In the genomic region with DNA sequence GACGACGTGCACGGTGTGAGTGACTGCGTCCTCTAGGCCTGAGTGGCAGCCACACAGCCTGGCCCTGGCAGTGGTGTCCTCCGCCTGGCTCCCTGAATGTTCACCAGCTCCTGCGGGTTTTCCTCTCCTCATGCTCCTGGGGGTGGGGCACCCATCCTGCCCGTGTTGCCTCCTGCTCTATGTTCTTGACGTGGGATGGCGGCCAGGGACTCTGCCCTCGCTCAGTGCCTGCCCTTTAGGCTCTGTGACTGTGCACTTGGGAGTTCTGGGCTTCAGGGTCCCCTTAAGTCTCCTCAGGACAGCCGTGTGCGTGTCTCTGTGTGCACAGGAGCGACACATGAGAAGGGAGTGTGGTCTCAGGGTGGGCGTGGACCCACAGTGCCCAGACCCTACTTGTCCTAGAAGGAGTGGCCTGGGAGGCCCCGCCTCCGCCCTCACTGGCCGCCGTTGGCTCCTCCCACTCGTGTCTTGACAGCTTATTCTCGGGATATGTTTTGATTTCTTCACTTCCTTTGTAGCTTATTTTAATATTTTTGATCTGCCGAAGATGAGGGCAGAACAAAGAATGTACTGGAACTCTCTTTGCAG, we compare ENCODE assay signal across 1 cellular context.
TF ChIP-seq lines count a peak whose summit lies in the region.

No MANE protein-coding gene starts in this region.

TF ChIP-seq in IMR-90, 13 proteins besides CTCF, POLR2A, EP300 and RAD21:
- TF ChIP-seq FOS (IDR thresholded peaks at IDR 0.05; ENCODE audit: low read depth, low read length): no peak
- peak; percentile 36; the same call in 1 of the 2 replicates for TF ChIP-seq CEBPB (IDR thresholded peaks at IDR 0.05; ENCODE audit: low read depth, low read length)
- peak; percentile 60; the same call in 1 of the 2 replicates for TF ChIP-seq MXI1 (IDR thresholded peaks at IDR 0.05; ENCODE audit: borderline replicate concordance, low read depth, low read length)
- TF ChIP-seq, protein P1, sequence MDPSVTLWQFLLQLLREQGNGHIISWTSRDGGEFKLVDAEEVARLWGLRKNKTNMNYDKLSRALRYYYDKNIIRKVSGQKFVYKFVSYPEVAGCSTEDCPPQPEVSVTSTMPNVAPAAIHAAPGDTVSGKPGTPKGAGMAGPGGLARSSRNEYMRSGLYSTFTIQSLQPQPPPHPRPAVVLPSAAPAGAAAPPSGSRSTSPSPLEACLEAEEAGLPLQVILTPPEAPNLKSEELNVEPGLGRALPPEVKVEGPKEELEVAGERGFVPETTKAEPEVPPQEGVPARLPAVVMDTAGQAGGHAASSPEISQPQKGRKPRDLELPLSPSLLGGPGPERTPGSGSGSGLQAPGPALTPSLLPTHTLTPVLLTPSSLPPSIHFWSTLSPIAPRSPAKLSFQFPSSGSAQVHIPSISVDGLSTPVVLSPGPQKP (IDR thresholded peaks at IDR 0.05; ENCODE audit: borderline replicate concordance, low read depth, low read length): no peak
- no peak for TF ChIP-seq RFX5 (IDR thresholded peaks at IDR 0.05; ENCODE audit: low read depth, low read length)
- TF ChIP-seq CHD1 (IDR thresholded peaks at IDR 0.05; ENCODE audit: low read depth, low read length): no peak
TF ChIP-seq in IMR-90: peak in this region for 2.
